In the genomic region with DNA sequence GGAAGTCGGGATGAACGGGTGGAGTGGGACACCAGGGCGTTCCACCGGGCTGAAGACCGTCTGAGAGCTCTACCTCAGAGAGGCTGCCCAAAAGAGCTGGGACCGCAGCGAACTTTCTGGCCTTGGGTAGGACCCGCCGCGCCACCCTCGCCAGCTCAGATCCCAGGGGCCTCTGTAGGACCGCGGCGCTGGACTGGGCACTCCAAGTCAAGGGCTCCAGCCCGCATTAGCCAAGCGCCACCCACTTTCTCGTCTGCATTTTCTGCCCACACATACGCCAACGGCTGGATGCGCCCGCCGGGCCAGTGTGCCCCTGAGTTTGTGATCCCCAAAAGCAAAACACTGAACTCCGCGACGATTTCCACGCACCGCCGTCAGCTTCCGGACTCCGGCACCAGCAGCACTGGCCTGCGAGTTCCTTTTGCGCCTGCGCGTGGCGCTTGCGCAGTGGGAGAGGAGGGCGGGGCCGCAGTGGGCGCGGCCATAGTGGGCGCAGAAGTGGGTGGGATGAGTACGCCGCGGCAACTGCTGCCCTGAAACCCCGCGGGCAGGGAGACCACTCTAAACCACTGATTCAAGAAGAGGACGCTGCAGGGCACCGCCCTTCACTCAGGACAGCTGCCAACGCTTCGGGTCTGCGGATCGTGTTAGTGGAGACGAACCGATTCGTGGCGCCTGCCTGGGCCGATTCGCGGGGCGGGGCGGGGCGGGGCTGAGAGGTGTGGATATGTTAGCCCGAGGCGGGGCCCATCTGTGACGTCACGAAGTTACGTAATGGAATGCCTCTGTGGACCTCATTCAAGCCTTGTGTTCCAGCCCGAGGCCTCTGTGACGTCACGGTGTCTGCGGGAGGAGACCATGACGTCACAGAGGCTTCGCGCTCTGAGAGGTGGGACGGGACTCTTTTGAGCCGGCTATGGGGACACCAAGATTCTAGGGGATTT, we compare ENCODE assay signal across 8 cellular contexts. TPM values are rescaled to one million over a fixed set of nuclear protein-coding genes. Genes with fewer than 3 reads are reported as not detected.
DNase-seq lines count a peak whose midpoint lies in the region; ATAC-seq and TF ChIP-seq lines count a peak whose summit lies in the region.

No MANE protein-coding gene starts in this region.

- DNase-seq in BJ (ENCODE audit: low read depth) (peak; percentile 69), GM19240 (ENCODE audit: insufficient read length, low spot score) (peak; percentile 99), NCI-H510A (lab: John Stamatoyannopoulos, UW) (peak; percentile 83), chondrocyte (ENCODE audit: low spot score) (peak; percentile 96), kidney tubule cell (ENCODE audit: low spot score) (peak; percentile 94)
- DNase-seq in activated CD4-positive, alpha-beta T cell treated with anti-CD3 and anti-CD28 coated beads for 36 hours: peak; percentile 97
- peak; percentile 85 to 88 for DNase-seq in stimulated activated CD4-positive, alpha-beta T cell treated with anti-CD3 and anti-CD28 coated beads, Interleukin-15, amount 100 ng/mL, for 48 hours (ENCODE audit: low read depth in 2 of 2)

- intact Hi-C loops in activated CD4-positive, alpha-beta T cell treated with anti-CD3 and anti-CD28 coated beads for 36 hours (cut with DNase I, micrococcal nuclease): loop anchor here (1.0 to 5.0 kb wide), 12 partner anchors 14 to 1596 kb away; a partner anchor contains a TSS

- peak overlapping the region; percentile 98 for H3K27ac Mint-ChIP-seq in activated CD4-positive, alpha-beta T cell treated with anti-CD3 and anti-CD28 coated beads for 36 hours
- H3K27ac Mint-ChIP-seq in chondrocyte (ENCODE audit: unreplicated experiment): peak overlapping the region; percentile 99

- peak; percentile 88 for ATAC-seq in HG03442 (IDR thresholded peaks at IDR 0.05; ENCODE audit: unreplicated experiment)
- peak; percentile 92 for ATAC-seq in activated CD4-positive, alpha-beta T cell treated with anti-CD3 and anti-CD28 coated beads for 36 hours

- H3K36me3 ChIP-seq in BJ (ENCODE audit: control insufficient read depth, insufficient read depth, low read length): peaks cover 8% of the 10 kb centered on the region

- H3K9me3 Mint-ChIP-seq in activated CD4-positive, alpha-beta T cell treated with anti-CD3 and anti-CD28 coated beads for 36 hours (ENCODE audit: low read depth): no peaks in the 10 kb centered on the region
- no peaks in the 10 kb centered on the region for H3K9me3 Mint-ChIP-seq in chondrocyte (ENCODE audit: low read depth)

- POLR2A ChIA-PET in BJ (lab: Charles Lee): interaction anchor here (0.7 kb wide), 2 partner anchors 15 to 1370 kb away, joined by 3 read pairs; no protein-coding TSS in a partner anchor
- POLR2A ChIA-PET in activated CD4-positive, alpha-beta T cell treated with anti-CD3 and anti-CD28 coated beads for 36 hours (lab: Charles Lee): interaction anchor here (0.9 kb wide), 1 partner anchor 11 kb away, joined by 3 read pairs; a partner anchor contains a TSS

- CTCF ChIA-PET in BJ (lab: Yijun Ruan, JAX): interaction anchor here (0.6 to 1.3 kb wide), 3 partner anchors 9 to 493 kb away, joined by 3 to 4 read pairs (median 3); no protein-coding TSS in a partner anchor
- CTCF ChIA-PET in activated CD4-positive, alpha-beta T cell treated with anti-CD3 and anti-CD28 coated beads for 36 hours (lab: Charles Lee): interaction anchor here (0.9 to 5.2 kb wide), 2 partner anchors 12 to 21 kb away, joined by 4 to 34 read pairs; a partner anchor contains a TSS

- H3K36me3 Mint-ChIP-seq in activated CD4-positive, alpha-beta T cell treated with anti-CD3 and anti-CD28 coated beads for 36 hours (ENCODE audit: low read depth): peaks cover 9% of the 10 kb centered on the region
- H3K36me3 Mint-ChIP-seq in chondrocyte (ENCODE audit: low read depth): peaks cover 7% of the 10 kb centered on the region

- TF ChIP-seq CTCF in BJ (IDR thresholded peaks at IDR 0.05; ENCODE audit: insufficient read depth, low read depth, low read length) (no peak), chondrocyte (IDR thresholded peaks at IDR 0.05) (peak; percentile 18)

- H3K4me1 Mint-ChIP-seq in activated CD4-positive, alpha-beta T cell treated with anti-CD3 and anti-CD28 coated beads for 36 hours: peaks cover 22% of the 10 kb centered on the region
- peaks cover 20% of the 10 kb centered on the region for H3K4me1 Mint-ChIP-seq in chondrocyte (ENCODE audit: low read depth)

- peaks cover 27% of the 10 kb centered on the region for H3K27me3 Mint-ChIP-seq in activated CD4-positive, alpha-beta T cell treated with anti-CD3 and anti-CD28 coated beads for 36 hours
- H3K27me3 Mint-ChIP-seq in chondrocyte (ENCODE audit: low read depth): no peaks in the 10 kb centered on the region

- peak overlapping the region; percentile 75 for H3K4me3 ChIP-seq in BJ (ENCODE audit: low read depth, low read length)

- H3K27me3 ChIP-seq in BJ (ENCODE audit: control insufficient read depth, insufficient read depth, low read length): no peaks in the 10 kb centered on the region

- H3K4me3 Mint-ChIP-seq in activated CD4-positive, alpha-beta T cell treated with anti-CD3 and anti-CD28 coated beads for 36 hours: peak overlapping the region; percentile 89
- peak overlapping the region; percentile 94 for H3K4me3 Mint-ChIP-seq in chondrocyte (ENCODE audit: unreplicated experiment)

RNA-seq across cellular contexts. Expression of a gene that starts 10.5 kb away (rescaled TPM):
- polyA plus RNA-seq in BJ (2011; rRNA removed): 4.3 and 6.7 TPM in 2 replicates
- 2.6 TPM in 2 replicates for polyA minus RNA-seq in BJ (2011; rRNA and poly(A)+ RNA removed)
- not detected for total RNA-seq in activated CD4-positive, alpha-beta T cell treated with anti-CD3 and anti-CD28 coated beads for 36 hours
- total RNA-seq in chondrocyte: 14.1 to 34.5 TPM (median 32.3 TPM) in 3 replicates

Comparison
In these comparisons a context has a peak if more than half of its experiments do, and no peak if none do; other contexts are left out.
1. Peak in every context shown above with its lines: DNase-seq, ATAC-seq and H3K4me3 ChIP-seq.
2. RNA of a gene that starts 10.5 kb away (total RNA-seq): 14.1 to 34.5 TPM in chondrocyte; not detected in activated CD4-positive, alpha-beta T cell treated with anti-CD3 and anti-CD28 coated beads for 36 hours; every median in the first group is over 10 times any median in the second.